ENCODE assay signal across 19 cellular contexts in genomic region chr1:16267690-16268180, GRCh38.
"Had no signal": no experiment of that assay in that cellular context is flagged by ENCODE, and none has a peak within 500 bp of the region (broad histone marks: within the 10 kb centered on the region; RNA-seq: fewer than 3 reads in every experiment).

No MANE protein-coding gene starts in this region.

- H3K27ac Mint-ChIP-seq: activated CD4-positive, alpha-beta memory T cell treated with anti-CD3 and anti-CD28 coated beads for 36 hours; activated T-cell treated with anti-CD3 and anti-CD28 coated beads, Interleukin-2, amount 50 U/mL, for 72 hours; T-helper 2 cell treated with Interferon-gamma antibody and Interleukin-4, amounts not matched to agents 5 μg/mL and 100 μg/mL, for 36 hours had no signal

- H3K27ac ChIP-seq: psoas muscle, sigmoid colon, transverse colon had no signal

- H3K9me3 ChIP-seq: mucosa of descending colon, psoas muscle, sigmoid colon, transverse colon had no signal

- H3K27me3 Mint-ChIP-seq: activated CD4-positive, alpha-beta memory T cell treated with anti-CD3 and anti-CD28 coated beads for 36 hours; natural killer cell treated with Interleukin-12 subunit alpha and Interleukin-12 subunit beta and Interleukin-15 and Interleukin-18, amount 100 ng/mL, for 72 hours had no signal

- H3K4me3 ChIP-seq: mucosa of descending colon, psoas muscle, sigmoid colon, transverse colon had no signal

- H3K4me3 Mint-ChIP-seq: activated CD4-positive, alpha-beta memory T cell treated with anti-CD3 and anti-CD28 coated beads for 36 hours; activated T-cell treated with anti-CD3 and anti-CD28 coated beads, Interleukin-2, amount 50 U/mL, for 72 hours; natural killer cell treated with Interleukin-12 subunit alpha and Interleukin-12 subunit beta and Interleukin-15 and Interleukin-18, amount 100 ng/mL, for 72 hours; T-helper 2 cell treated with Interferon-gamma antibody and Interleukin-4, amounts not matched to agents 5 μg/mL and 100 μg/mL, for 36 hours had no signal

- H3K9me3 Mint-ChIP-seq: activated CD4-positive, alpha-beta memory T cell treated with anti-CD3 and anti-CD28 coated beads for 36 hours; activated T-cell treated with anti-CD3 and anti-CD28 coated beads, Interleukin-2, amount 50 U/mL, for 72 hours; natural killer cell treated with Interleukin-12 subunit alpha and Interleukin-12 subunit beta and Interleukin-15 and Interleukin-18, amount 100 ng/mL, for 72 hours; T-helper 2 cell treated with Interferon-gamma antibody and Interleukin-4, amounts not matched to agents 5 μg/mL and 100 μg/mL, for 36 hours had no signal

- DNase-seq: activated CD4-positive, alpha-beta memory T cell treated with anti-CD3 and anti-CD28 coated beads for 36 hours; activated CD4-positive, CD25-positive, alpha-beta regulatory T cell treated with anti-CD3 and anti-CD28 coated beads, Interleukin-2, amount 50 U/mL, for 72 hours; activated gamma-delta T cell treated with Interleukin-2 at 50 U/mL for 16 hours; activated T-cell treated with anti-CD3 and anti-CD28 coated beads, Interleukin-2, amount 50 U/mL, for 72 hours; central memory CD4-positive, alpha-beta T cell; cortex of kidney; effector memory CD4-positive, alpha-beta T cell; glutamatergic neuron; left cardiac atrium; mucosa of descending colon; occipital lobe; psoas muscle; sigmoid colon; stimulated activated CD4-positive, alpha-beta T cell treated with anti-CD3 and anti-CD28 coated beads, Interleukin-12 subunit alpha, Interleukin-12 subunit beta, amount 100 ng/mL, for 4 hours; stimulated activated naive CD4-positive, alpha-beta T cell; substantia nigra; transverse colon had no signal

- H3K36me3 ChIP-seq: sigmoid colon, transverse colon had no signal

- H3K36me3 Mint-ChIP-seq: activated CD4-positive, alpha-beta memory T cell treated with anti-CD3 and anti-CD28 coated beads for 36 hours; natural killer cell treated with Interleukin-12 subunit alpha and Interleukin-12 subunit beta and Interleukin-15 and Interleukin-18, amount 100 ng/mL, for 72 hours had no signal

- ATAC-seq: activated T-cell treated with anti-CD3 and anti-CD28 coated beads, Interleukin-2, amount 50 U/mL, for 72 hours; left cardiac atrium; mucosa of descending colon; natural killer cell treated with Interleukin-12 subunit alpha and Interleukin-12 subunit beta and Interleukin-15 and Interleukin-18, amount 100 ng/mL, for 72 hours; psoas muscle had no signal

- H3K27me3 ChIP-seq: sigmoid colon, transverse colon had no signal
